In the genomic region with DNA sequence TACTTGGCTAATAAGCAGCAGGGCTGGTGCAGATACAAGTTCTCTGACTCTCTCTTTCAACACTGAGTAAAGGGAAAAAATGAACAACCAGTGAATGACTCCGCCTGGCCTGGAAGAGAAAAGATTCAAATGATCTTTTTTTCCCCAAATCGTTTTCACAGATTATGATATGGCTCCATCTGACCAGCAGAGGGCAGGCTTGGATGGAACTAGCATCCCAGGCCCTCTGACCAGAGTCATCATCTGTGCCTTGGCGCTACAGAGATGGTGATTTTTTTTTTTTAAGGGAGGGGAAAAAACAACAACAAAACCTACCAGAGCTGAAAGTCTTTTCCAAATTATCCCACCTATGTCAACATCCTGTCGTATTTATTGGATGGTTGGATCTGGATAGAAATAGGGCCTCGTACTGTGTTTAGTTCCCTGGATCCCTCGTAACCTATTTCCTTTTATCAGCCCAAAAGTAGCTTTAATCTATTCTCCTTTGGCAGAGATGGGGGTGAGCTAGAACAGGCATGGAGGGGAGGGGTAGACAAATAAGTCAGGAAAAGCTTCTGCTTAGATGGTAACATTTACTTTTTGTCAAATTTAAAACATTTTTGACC, we compare ENCODE assay signal across 8 cellular contexts.
DNase-seq lines count a peak whose midpoint lies in the region; ATAC-seq and TF ChIP-seq lines count a peak whose summit lies in the region.

No MANE protein-coding gene starts in this region.

- no peaks in the 10 kb centered on the region for H3K9me3 ChIP-seq in body of pancreas

- no peaks in the 10 kb centered on the region for H3K36me3 ChIP-seq in body of pancreas (replicated peaks in 1 of 2; ENCODE audit: insufficient read depth in 1 of 2, low read depth in 2 of 2)

- intact Hi-C loops in body of pancreas (cut with DNase I): loop anchor here (10.0 kb wide), 1 partner anchor 45 kb away; no protein-coding TSS in a partner anchor

- peak; percentile 20 to 76 (median 68) for TF ChIP-seq CTCF in body of pancreas (IDR thresholded peaks at IDR 0.05)

- ATAC-seq in GM21528 (IDR thresholded peaks at IDR 0.05; ENCODE audit: low FRiP score, unreplicated experiment): peak; percentile 78
- ATAC-seq in body of pancreas: peak; percentile 87

- H3K4me3 ChIP-seq in body of pancreas: no peak overlapping the region

- peak; percentile 51 for DNase-seq in ELF-1 (ENCODE audit: low read depth, low spot score)
- peak; percentile 5 for DNase-seq in KG1 (lab: John Stamatoyannopoulos, UW)
- DNase-seq in SW480 (ENCODE audit: low spot score): peak; percentile 23
- DNase-seq in body of pancreas: peak; percentile 58 to 70 (median 60)
- peak; percentile 85 for DNase-seq in iPS-NIHi7 (ENCODE audit: extremely low spot score)
- peak; percentile 65 for DNase-seq in stimulated activated CD4-positive, alpha-beta T cell treated with anti-CD3 and anti-CD28 coated beads, Interleukin-15, amount 100 ng/mL, for 24 hours
- DNase-seq in GDM1 (lab: John Stamatoyannopoulos, UW): no peak

- no peaks in the 10 kb centered on the region for H3K27me3 ChIP-seq in body of pancreas

- no peak for TF ChIP-seq POLR2A in body of pancreas (IDR thresholded peaks at IDR 0.05)

- 29 to 38% methylated on average over 6 of the region's 6 CpGs for WGBS in body of pancreas, 2 donors

- H3K27ac ChIP-seq in body of pancreas: no peak overlapping the region

- H3K4me1 ChIP-seq in body of pancreas: no peaks in the 10 kb centered on the region
